8 cellular contexts compared by ENCODE assay signal in genomic region chr1:17826165-17826488, GRCh38.
DNase-seq lines count a peak whose midpoint lies in the region; ATAC-seq and TF ChIP-seq lines count a peak whose summit lies in the region.

No MANE protein-coding gene starts in this region.

- intact Hi-C loops in activated naive CD4-positive, alpha-beta T cell treated with anti-CD3 and anti-CD28 coated beads for 36 hours (cut with micrococcal nuclease): loop anchor here (10.0 kb wide), 1 partner anchor 161 kb away; no protein-coding TSS in a partner anchor
- intact Hi-C loops in sciatic nerve (cut with DNase I): no loop called here

- H3K27ac Mint-ChIP-seq in activated naive CD4-positive, alpha-beta T cell treated with anti-CD3 and anti-CD28 coated beads for 36 hours: no peak overlapping the region

- H3K4me3 ChIP-seq in SJSA1: no peak overlapping the region

- no peaks in the 10 kb centered on the region for H3K4me1 ChIP-seq in SJSA1 (replicated peaks)

- H3K9me3 ChIP-seq in SJSA1 (replicated peaks): no peaks in the 10 kb centered on the region

- H3K4me1 Mint-ChIP-seq in activated naive CD4-positive, alpha-beta T cell treated with anti-CD3 and anti-CD28 coated beads for 36 hours (ENCODE audit: low read depth): no peaks in the 10 kb centered on the region

- peak; percentile 37 for DNase-seq in activated naive CD4-positive, alpha-beta T cell treated with anti-CD3 and anti-CD28 coated beads for 36 hours
- no peak for DNase-seq in activated naive CD4-positive, alpha-beta T cell treated with anti-CD3 and anti-CD28 coated beads, Interleukin-2, amount 50 U/mL, for 16 hours
- DNase-seq in SJSA1 (ENCODE audit: low read depth in 1 of 2, low spot score in 2 of 2) (peak; percentile 25 to 65), glomerular visceral epithelial cell (ENCODE audit: extremely low spot score) (peak; percentile 15), sciatic nerve (ENCODE audit: low spot score) (peak; percentile 72)

- H3K9me3 Mint-ChIP-seq in activated naive CD4-positive, alpha-beta T cell treated with anti-CD3 and anti-CD28 coated beads for 36 hours: no peaks in the 10 kb centered on the region

- TF ChIP-seq POLR2A in GM18505 (IDR thresholded peaks at IDR 0.05; ENCODE audit: borderline replicate concordance, extremely low read depth, insufficient read depth, insufficient read length): no peak

- ATAC-seq in sciatic nerve: no peak
- ATAC-seq in HG02973 (IDR thresholded peaks at IDR 0.05; ENCODE audit: unreplicated experiment): no peak
- no peak for ATAC-seq in GM18505 (IDR thresholded peaks at IDR 0.05; ENCODE audit: unreplicated experiment)
- no peak for ATAC-seq in GM19467 (IDR thresholded peaks at IDR 0.05; ENCODE audit: unreplicated experiment)

- no peaks in the 10 kb centered on the region for H3K36me3 ChIP-seq in SJSA1

- no peaks in the 10 kb centered on the region for H3K36me3 Mint-ChIP-seq in activated naive CD4-positive, alpha-beta T cell treated with anti-CD3 and anti-CD28 coated beads for 36 hours (ENCODE audit: low read depth)

- H3K4me3 Mint-ChIP-seq in activated naive CD4-positive, alpha-beta T cell treated with anti-CD3 and anti-CD28 coated beads for 36 hours: no peak overlapping the region

- peaks cover 17% of the 10 kb centered on the region for H3K27me3 ChIP-seq in SJSA1 (replicated peaks)

- CTCF ChIA-PET in activated naive CD4-positive, alpha-beta T cell treated with anti-CD3 and anti-CD28 coated beads for 36 hours (lab: Charles Lee): interaction anchor here (1.9 kb wide), 1 partner anchor 165 kb away, joined by 10 read pairs; no protein-coding TSS in a partner anchor

- H3K27me3 Mint-ChIP-seq in activated naive CD4-positive, alpha-beta T cell treated with anti-CD3 and anti-CD28 coated beads for 36 hours (ENCODE audit: low read depth): peaks cover 32% of the 10 kb centered on the region

- no peak overlapping the region for H3K27ac ChIP-seq in SJSA1
